Comparison of ENCODE assay signal across 8 cellular contexts in genomic region chr14:89915114-89915878, GRCh38. TPM values are rescaled to one million over a fixed set of nuclear protein-coding genes. Genes with fewer than 3 reads are reported as not detected.
DNase-seq lines count a peak whose midpoint lies in the region; ATAC-seq and TF ChIP-seq lines count a peak whose summit lies in the region.

No MANE protein-coding gene starts in this region.

- in situ Hi-C loops in SK-MEL-5 (cut with HindIII; ENCODE audit: low pct_unique_long_range_greater_than_20kb, low sequenced_read_pairs) = no loop called here

- WGBS in psoas muscle, 3 donors = 17 to 19% (median 17%) methylated on average over 6 of the region's 6 CpGs

- DNase-seq in GM03348 (ENCODE audit: low spot score) (peak; percentile 64), M059J (ENCODE audit: low read depth) (peak; percentile 66), SK-MEL-5 (ENCODE audit: low read depth, low spot score) (peak; percentile 73), globus pallidus (ENCODE audit: low spot score) (peak; percentile 75), psoas muscle (peak in 1 of 2 donors; percentile 27), vagina (ENCODE audit: extremely low spot score in 2 of 2) (no peak)
- DNase-seq in activated gamma-delta T cell treated with anti-CD3 and anti-CD28 coated beads, Interleukin-2, amount 50 U/mL, for 16 hours (ENCODE audit: low read depth) = peak; percentile 48

- TF ChIP-seq CTCF in psoas muscle (IDR thresholded peaks at IDR 0.05) (peak; percentile 97), vagina (IDR thresholded peaks at IDR 0.05) (peak; percentile 84 to 92 (median 88))

- peaks cover 4% of the 10 kb centered on the region for H3K4me1 ChIP-seq in psoas muscle
- H3K4me1 ChIP-seq in vagina = no peaks in the 10 kb centered on the region

- H3K27me3 ChIP-seq in psoas muscle (ENCODE audit: insufficient read depth in 3 of 3, low read length in 2 of 3) (no peaks in the 10 kb centered on the region), vagina (no peaks in the 10 kb centered on the region)

- no peak overlapping the region for H3K27ac ChIP-seq in psoas muscle
- H3K27ac ChIP-seq in vagina = no peak overlapping the region

- TF ChIP-seq POLR2A in vagina (IDR thresholded peaks at IDR 0.05) = no peak

- H3K9me3 ChIP-seq in psoas muscle = no peaks in the 10 kb centered on the region
- no peaks in the 10 kb centered on the region for H3K9me3 ChIP-seq in vagina

- intact Hi-C loops in psoas muscle (cut with DNase I) (loop anchor here (2.0 to 10.0 kb wide), 4 partner anchors 490 to 888 kb away; no protein-coding TSS in a partner anchor), vagina (cut with DNase I) (no loop called here)

- no peaks in the 10 kb centered on the region for H3K36me3 ChIP-seq in psoas muscle (ENCODE audit: insufficient read depth in 1 of 2, low read depth in 1 of 2)
- no peaks in the 10 kb centered on the region for H3K36me3 ChIP-seq in vagina

- ATAC-seq in psoas muscle (peak in 3 of 4 donors; percentile 67 to 86 (median 79)), GM21360 (IDR thresholded peaks at IDR 0.05; ENCODE audit: unreplicated experiment) (no peak)

- H3K4me3 ChIP-seq in psoas muscle (peak overlapping the region; percentile 26), vagina (no peak overlapping the region)

RNA-seq across cellular contexts. Expression of gene EFCAB11, which starts 39.2 kb away (rescaled TPM):
- 11.9 and 27.0 TPM in 2 replicates for total RNA-seq in M059J (2014; rRNA removed; shearing (Covaris generic))
- total RNA-seq in SK-MEL-5 (2014; rRNA removed; shearing (Covaris generic)) = 3.3 and 6.1 TPM in 2 replicates
- 2.1 and 4.0 TPM in 2 replicates for polyA plus RNA-seq in SK-MEL-5 (2015; cell fraction: cytosol; rRNA removed)
- 3.3 and 6.0 TPM in 2 replicates for polyA plus RNA-seq in SK-MEL-5 (2015; cell fraction: nucleus; rRNA removed)
- total RNA-seq in psoas muscle (1 to 10 TPM in 3 of 4 donors, under 1 TPM in 1; 0.59 to 4.2 (median 1.5) TPM), vagina (9.6 TPM)
- 1 to 10 TPM; 2.4 to 5.3 (median 2.5) TPM for polyA plus RNA-seq in psoas muscle

RNA-seq across cellular contexts. Expression of gene TDP1, which starts 40.4 kb away (rescaled TPM):
- 28.0 and 34.8 TPM in 2 replicates for total RNA-seq in M059J (2014; rRNA removed; shearing (Covaris generic))
- total RNA-seq in SK-MEL-5 (2014; rRNA removed; shearing (Covaris generic)) = 11.7 and 16.6 TPM in 2 replicates
- polyA plus RNA-seq in SK-MEL-5 (2015; cell fraction: cytosol; rRNA removed) = 8.5 and 9.6 TPM in 2 replicates
- polyA plus RNA-seq in SK-MEL-5 (2015; cell fraction: nucleus; rRNA removed) = 15.9 and 21.2 TPM in 2 replicates
- total RNA-seq in psoas muscle (1 to 10 TPM; 4.2 to 8.4 (median 4.4) TPM), vagina (10.8 TPM)
- 10 to 100 TPM in 1 of 3 donors, 1 to 10 TPM in 2; 1.7 to 13.1 (median 7.0) TPM for polyA plus RNA-seq in psoas muscle

Comparison
In these comparisons a context has a peak if more than half of its experiments do, and no peak if none do; other contexts are left out.
1. DNase-seq: peak in GM03348 (single experiment), M059J (single experiment), SK-MEL-5 (single experiment), activated gamma-delta T cell treated with anti-CD3 and anti-CD28 coated beads, Interleukin-2, amount 50 U/mL, for 16 hours (single experiment) and globus pallidus (single experiment); none in vagina (0 of 2).